ENCODE assay signal across 1 cellular context in the genomic region with DNA sequence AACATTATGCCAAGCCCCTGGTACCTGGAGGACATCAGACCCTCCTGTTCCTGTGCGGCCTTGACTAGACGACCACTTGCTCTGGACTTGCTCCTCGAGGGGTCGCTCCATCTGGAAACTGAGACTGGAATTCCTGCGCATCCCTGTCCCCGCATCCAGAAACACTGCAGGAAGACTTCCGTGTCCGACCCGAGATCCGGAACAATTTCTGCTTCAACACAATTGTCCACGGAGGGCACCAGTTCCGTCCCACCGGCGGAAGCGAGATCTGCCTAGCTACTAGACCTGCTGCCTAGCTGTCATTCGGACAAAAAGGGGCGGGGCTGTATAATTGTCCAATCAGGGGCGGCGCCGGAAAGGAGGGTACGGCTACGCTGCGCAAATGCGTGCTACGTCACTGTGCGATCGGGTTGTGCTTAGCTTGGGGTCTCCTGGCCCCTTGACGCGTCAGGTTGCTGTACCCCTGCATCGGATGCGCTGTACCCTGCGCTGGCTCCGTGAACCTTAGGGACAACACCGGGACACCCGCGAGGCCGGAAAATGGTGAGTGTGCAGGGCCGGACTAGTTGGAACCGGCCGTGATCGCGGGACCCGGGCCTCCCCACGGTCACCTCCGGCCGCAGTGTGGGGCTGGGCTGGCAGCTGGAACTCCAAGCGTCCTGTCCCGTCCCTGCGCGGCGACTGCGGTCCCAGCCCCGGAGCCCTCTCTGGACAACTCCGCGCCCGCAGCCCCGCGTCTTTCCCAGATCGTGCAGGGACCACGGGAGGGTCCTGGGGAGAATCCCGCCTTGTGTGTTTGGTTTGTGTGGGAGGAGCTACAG.
TF ChIP-seq lines count a peak whose summit lies in the region.

TSS of gene ZNF490 (minus strand) at position 274 of the 821 bp plus-strand sequence. CDS start at position 141, 133 bp downstream.
TSS of gene ZNF791 (plus strand) at position 381 of the 821 bp plus-strand sequence. CDS start at position 541, 160 bp downstream.

TF ChIP-seq in HEK293, 187 proteins besides CTCF, POLR2A, EP300 and RAD21 (continued from another document):
- TF ChIP-seq ZNF433 (tag by site-specific recombination; IDR thresholded peaks at IDR 0.05; ENCODE audit: low read depth) (no peak), ZNF600 (tag by site-specific recombination; IDR thresholded peaks at IDR 0.05) (peak; percentile 91), ZNF830 (tag by site-specific recombination; IDR thresholded peaks at IDR 0.05; ENCODE audit: low read depth) (no peak), ZNF571 (tag by site-specific recombination; IDR thresholded peaks at IDR 0.05) (no peak), ZNF488 (tag by site-specific recombination; IDR thresholded peaks at IDR 0.05) (no peak), HOXC10 (CRISPR knock-in tag; IDR thresholded peaks at IDR 0.05) (no peak), ZNF76 (tag by site-specific recombination; IDR thresholded peaks at IDR 0.05; ENCODE audit: borderline replicate concordance, low read depth) (no peak; the same call in 1 of the 2 replicates), ZNF133 (tag by site-specific recombination; IDR thresholded peaks at IDR 0.05) (no peak), ZNF18 (tag by site-specific recombination; IDR thresholded peaks at IDR 0.05) (no peak; the same call in 1 of the 2 replicates), ZNF544 (tag by site-specific recombination; IDR thresholded peaks at IDR 0.05) (no peak), ZNF223 (tag by site-specific recombination; IDR thresholded peaks at IDR 0.05) (no peak), KLF7 (tag by site-specific recombination; IDR thresholded peaks at IDR 0.05; ENCODE audit: borderline replicate concordance) (0 out of 2 replicates have a peak, but pooled peaks have one; percentile 56), ZNF114 (tag by site-specific recombination; IDR thresholded peaks at IDR 0.05) (no peak), ZNF837 (tag by site-specific recombination; IDR thresholded peaks at IDR 0.05) (no peak), YY2 (tag by site-specific recombination; IDR thresholded peaks at IDR 0.05) (no peak), ZNF132 (tag by site-specific recombination; IDR thresholded peaks at IDR 0.05; ENCODE audit: borderline replicate concordance) (no peak), MEIS1 (CRISPR knock-in tag; IDR thresholded peaks at IDR 0.05; ENCODE audit: borderline replicate concordance) (no peak), SCRT2 (tag by site-specific recombination; IDR thresholded peaks at IDR 0.05) (0 out of 2 replicates have a peak, but pooled peaks have one; percentile 21), ZNF280D (tag by site-specific recombination; IDR thresholded peaks at IDR 0.05) (no peak), PRDM2 (tag by site-specific recombination; IDR thresholded peaks at IDR 0.05; ENCODE audit: borderline replicate concordance) (no peak), ZNF660 (tag by site-specific recombination; IDR thresholded peaks at IDR 0.05) (peak; percentile 81), GLI4 (tag by site-specific recombination; IDR thresholded peaks at IDR 0.05) (no peak)
- TF ChIP-seq, protein P1, sequence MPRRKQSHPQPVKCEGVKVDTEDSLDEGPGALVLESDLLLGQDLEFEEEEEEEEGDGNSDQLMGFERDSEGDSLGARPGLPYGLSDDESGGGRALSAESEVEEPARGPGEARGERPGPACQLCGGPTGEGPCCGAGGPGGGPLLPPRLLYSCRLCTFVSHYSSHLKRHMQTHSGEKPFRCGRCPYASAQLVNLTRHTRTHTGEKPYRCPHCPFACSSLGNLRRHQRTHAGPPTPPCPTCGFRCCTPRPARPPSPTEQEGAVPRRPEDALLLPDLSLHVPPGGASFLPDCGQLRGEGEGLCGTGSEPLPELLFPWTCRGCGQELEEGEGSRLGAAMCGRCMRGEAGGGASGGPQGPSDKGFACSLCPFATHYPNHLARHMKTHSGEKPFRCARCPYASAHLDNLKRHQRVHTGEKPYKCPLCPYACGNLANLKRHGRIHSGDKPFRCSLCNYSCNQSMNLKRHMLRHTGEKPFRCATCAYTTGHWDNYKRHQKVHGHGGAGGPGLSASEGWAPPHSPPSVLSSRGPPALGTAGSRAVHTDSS (tag by site-specific recombination; IDR thresholded peaks at IDR 0.05), result no peak
- TF ChIP-seq, protein P2, sequence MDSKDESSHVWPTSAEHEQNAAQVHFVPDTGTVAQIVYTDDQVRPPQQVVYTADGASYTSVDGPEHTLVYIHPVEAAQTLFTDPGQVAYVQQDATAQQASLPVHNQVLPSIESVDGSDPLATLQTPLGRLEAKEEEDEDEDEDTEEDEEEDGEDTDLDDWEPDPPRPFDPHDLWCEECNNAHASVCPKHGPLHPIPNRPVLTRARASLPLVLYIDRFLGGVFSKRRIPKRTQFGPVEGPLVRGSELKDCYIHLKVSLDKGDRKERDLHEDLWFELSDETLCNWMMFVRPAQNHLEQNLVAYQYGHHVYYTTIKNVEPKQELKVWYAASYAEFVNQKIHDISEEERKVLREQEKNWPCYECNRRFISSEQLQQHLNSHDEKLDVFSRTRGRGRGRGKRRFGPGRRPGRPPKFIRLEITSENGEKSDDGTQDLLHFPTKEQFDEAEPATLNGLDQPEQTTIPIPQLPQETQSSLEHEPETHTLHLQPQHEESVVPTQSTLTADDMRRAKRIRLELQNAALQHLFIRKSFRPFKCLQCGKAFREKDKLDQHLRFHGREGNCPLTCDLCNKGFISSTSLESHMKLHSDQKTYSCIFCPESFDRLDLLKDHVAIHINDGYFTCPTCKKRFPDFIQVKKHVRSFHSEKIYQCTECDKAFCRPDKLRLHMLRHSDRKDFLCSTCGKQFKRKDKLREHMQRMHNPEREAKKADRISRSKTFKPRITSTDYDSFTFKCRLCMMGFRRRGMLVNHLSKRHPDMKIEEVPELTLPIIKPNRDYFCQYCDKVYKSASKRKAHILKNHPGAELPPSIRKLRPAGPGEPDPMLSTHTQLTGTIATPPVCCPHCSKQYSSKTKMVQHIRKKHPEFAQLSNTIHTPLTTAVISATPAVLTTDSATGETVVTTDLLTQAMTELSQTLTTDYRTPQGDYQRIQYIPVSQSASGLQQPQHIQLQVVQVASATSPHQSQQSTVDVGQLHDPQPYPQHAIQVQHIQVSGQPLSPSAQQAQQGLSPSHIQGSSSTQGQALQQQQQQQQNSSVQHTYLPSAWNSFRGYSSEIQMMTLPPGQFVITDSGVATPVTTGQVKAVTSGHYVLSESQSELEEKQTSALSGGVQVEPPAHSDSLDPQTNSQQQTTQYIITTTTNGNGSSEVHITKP (tag by site-specific recombination; IDR thresholded peaks at IDR 0.05), result peak; percentile 60
- TF ChIP-seq, protein P3, sequence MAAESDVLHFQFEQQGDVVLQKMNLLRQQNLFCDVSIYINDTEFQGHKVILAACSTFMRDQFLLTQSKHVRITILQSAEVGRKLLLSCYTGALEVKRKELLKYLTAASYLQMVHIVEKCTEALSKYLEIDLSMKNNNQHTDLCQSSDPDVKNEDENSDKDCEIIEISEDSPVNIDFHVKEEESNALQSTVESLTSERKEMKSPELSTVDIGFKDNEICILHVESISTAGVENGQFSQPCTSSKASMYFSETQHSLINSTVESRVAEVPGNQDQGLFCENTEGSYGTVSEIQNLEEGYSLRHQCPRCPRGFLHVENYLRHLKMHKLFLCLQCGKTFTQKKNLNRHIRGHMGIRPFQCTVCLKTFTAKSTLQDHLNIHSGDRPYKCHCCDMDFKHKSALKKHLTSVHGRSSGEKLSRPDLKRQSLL (tag by site-specific recombination; IDR thresholded peaks at IDR 0.05), result no peak
- TF ChIP-seq, protein P4, sequence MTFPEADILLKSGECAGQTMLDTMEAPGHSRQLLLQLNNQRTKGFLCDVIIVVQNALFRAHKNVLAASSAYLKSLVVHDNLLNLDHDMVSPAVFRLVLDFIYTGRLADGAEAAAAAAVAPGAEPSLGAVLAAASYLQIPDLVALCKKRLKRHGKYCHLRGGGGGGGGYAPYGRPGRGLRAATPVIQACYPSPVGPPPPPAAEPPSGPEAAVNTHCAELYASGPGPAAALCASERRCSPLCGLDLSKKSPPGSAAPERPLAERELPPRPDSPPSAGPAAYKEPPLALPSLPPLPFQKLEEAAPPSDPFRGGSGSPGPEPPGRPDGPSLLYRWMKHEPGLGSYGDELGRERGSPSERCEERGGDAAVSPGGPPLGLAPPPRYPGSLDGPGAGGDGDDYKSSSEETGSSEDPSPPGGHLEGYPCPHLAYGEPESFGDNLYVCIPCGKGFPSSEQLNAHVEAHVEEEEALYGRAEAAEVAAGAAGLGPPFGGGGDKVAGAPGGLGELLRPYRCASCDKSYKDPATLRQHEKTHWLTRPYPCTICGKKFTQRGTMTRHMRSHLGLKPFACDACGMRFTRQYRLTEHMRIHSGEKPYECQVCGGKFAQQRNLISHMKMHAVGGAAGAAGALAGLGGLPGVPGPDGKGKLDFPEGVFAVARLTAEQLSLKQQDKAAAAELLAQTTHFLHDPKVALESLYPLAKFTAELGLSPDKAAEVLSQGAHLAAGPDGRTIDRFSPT (tag by site-specific recombination; IDR thresholded peaks at IDR 0.05), result no peak
- TF ChIP-seq, protein P5, sequence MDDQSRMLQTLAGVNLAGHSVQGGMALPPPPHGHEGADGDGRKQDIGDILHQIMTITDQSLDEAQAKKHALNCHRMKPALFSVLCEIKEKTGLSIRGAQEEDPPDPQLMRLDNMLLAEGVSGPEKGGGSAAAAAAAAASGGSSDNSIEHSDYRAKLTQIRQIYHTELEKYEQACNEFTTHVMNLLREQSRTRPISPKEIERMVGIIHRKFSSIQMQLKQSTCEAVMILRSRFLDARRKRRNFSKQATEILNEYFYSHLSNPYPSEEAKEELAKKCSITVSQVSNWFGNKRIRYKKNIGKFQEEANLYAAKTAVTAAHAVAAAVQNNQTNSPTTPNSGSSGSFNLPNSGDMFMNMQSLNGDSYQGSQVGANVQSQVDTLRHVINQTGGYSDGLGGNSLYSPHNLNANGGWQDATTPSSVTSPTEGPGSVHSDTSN (CRISPR knock-in tag; IDR thresholded peaks at IDR 0.05), result no peak
